8 cellular contexts compared by ENCODE assay signal in genomic region chr14:69615471-69616407, GRCh38. TPM values are rescaled to one million over a fixed set of nuclear protein-coding genes. Genes with fewer than 3 reads are reported as not detected.
DNase-seq lines count a peak whose midpoint lies in the region; ATAC-seq and TF ChIP-seq lines count a peak whose summit lies in the region.

No MANE protein-coding gene starts in this region.

- H3K27ac ChIP-seq in RWPE1, result peak overlapping the region; percentile 83
- H3K27ac ChIP-seq in lower lobe of right lung, result peak overlapping the region; percentile 84
- peak overlapping the region; percentile 88 for H3K27ac ChIP-seq in thymus (ENCODE audit: low read depth)

- WGBS in thymus, result 12% methylated on average over 10 of the region's 10 CpGs

- CTCF ChIA-PET in RWPE1 (lab: Yijun Ruan, JAX), result no interaction called here

- no peaks in the 10 kb centered on the region for H3K27me3 ChIP-seq in lower lobe of right lung (ENCODE audit: low read depth)
- no peaks in the 10 kb centered on the region for H3K27me3 ChIP-seq in thymus (ENCODE audit: control insufficient read depth, insufficient read depth)

- ATAC-seq in GM19351 (IDR thresholded peaks at IDR 0.05; ENCODE audit: unreplicated experiment) (peak; percentile 59), HG03457 (IDR thresholded peaks at IDR 0.05; ENCODE audit: unreplicated experiment) (peak; percentile 35), lower lobe of right lung (peak; percentile 59 to 66)

- intact Hi-C loops in lower lobe of right lung (cut with DNase I), result no loop called here

- H3K4me3 ChIP-seq in lower lobe of right lung, result peak overlapping the region; percentile 28
- peak overlapping the region; percentile 28 for H3K4me3 ChIP-seq in thymus (ENCODE audit: low read length)

- POLR2A ChIA-PET in RWPE1 (lab: Yijun Ruan, JAX; ENCODE audit: low non-redundant PET), result no interaction called here

- TF ChIP-seq CTCF in RWPE1 (conservative IDR thresholded peaks at IDR 0.05; ENCODE audit: low read depth), result no peak
- TF ChIP-seq CTCF in lower lobe of right lung (IDR thresholded peaks at IDR 0.05), result peak; percentile 17

- no peaks in the 10 kb centered on the region for H3K36me3 ChIP-seq in lower lobe of right lung
- H3K36me3 ChIP-seq in thymus (ENCODE audit: control insufficient read depth, insufficient read depth), result no peaks in the 10 kb centered on the region

- DNase-seq in DMS 273 treated with DMSO at 0.1 percent for 48 hours (lab: John Stamatoyannopoulos, UW) (peak; percentile 46), RWPE1 (ENCODE audit: low spot score) (peak; percentile 26), lower lobe of right lung (no peak), iPS-NIHi11 (ENCODE audit: low spot score) (no peak)
- DNase-seq in central memory CD4-positive, alpha-beta T cell, result peak; percentile 66

- no peaks in the 10 kb centered on the region for H3K9me3 ChIP-seq in lower lobe of right lung
- H3K9me3 ChIP-seq in thymus (ENCODE audit: control insufficient read depth), result no peaks in the 10 kb centered on the region

- H3K4me1 ChIP-seq in lower lobe of right lung (peaks cover 85% of the 10 kb centered on the region), thymus (ENCODE audit: control insufficient read depth, insufficient read depth, low read length) (peaks cover 41% of the 10 kb centered on the region)

RNA-seq across cellular contexts. Expression of gene SUSD6, which starts 4.3 kb away (rescaled TPM):
- total RNA-seq in lower lobe of right lung, result 80.1 TPM
- polyA plus RNA-seq in thymus, result 23.7 TPM

RNA-seq across cellular contexts. Expression of gene CCDC177, which starts 41.1 kb away (rescaled TPM):
- not detected for total RNA-seq in lower lobe of right lung
- 0.02 TPM for polyA plus RNA-seq in thymus

Comparison
In these comparisons a context has a peak if more than half of its experiments do, and no peak if none do; other contexts are left out.
1. DNase-seq: peak in DMS 273 treated with DMSO at 0.1 percent for 48 hours (single experiment), RWPE1 (single experiment) and central memory CD4-positive, alpha-beta T cell (single experiment); none in lower lobe of right lung (single experiment) and iPS-NIHi11 (single experiment).
2. Peak in every context shown above with its lines, with median percentiles within 50 percentile points of each other: ATAC-seq and H3K27ac ChIP-seq.